ENCODE assay signal across 8 cellular contexts in genomic region chr15:93072440-93073394, GRCh38. TPM values are rescaled to one million over a fixed set of nuclear protein-coding genes. Genes with fewer than 3 reads are reported as not detected.
DNase-seq lines count a peak whose midpoint lies in the region; ATAC-seq, FAIRE-seq and TF ChIP-seq lines count a peak whose summit lies in the region.

No MANE protein-coding gene starts in this region.

- in situ Hi-C loops in GM23248 (cut with MboI): no loop called here

- no peak for ATAC-seq in GM21528 (IDR thresholded peaks at IDR 0.05; ENCODE audit: low FRiP score, unreplicated experiment)

- no peaks in the 10 kb centered on the region for H3K9me2 ChIP-seq in GM23248 (ENCODE audit: insufficient read depth)

- 1 to 2% methylated on average over 45 to 92 of the region's 92 CpGs for WGBS in GM23248 (ENCODE audit: low coverage in 1 of 2, low lambda C conversion rate in 2 of 2, missing lambda C conversion rate in 2 of 2), 2 experiments

- DNase-seq in GM23248 (peak; percentile 51), NCI-H2227 (lab: John Stamatoyannopoulos, UW; ENCODE audit: unreplicated experiment) (peak; percentile 81), bronchial epithelial cell (ENCODE audit: low read depth) (peak; percentile 21), iris pigment epithelial cell (ENCODE audit: low read depth) (peak; percentile 74), GM20000 (ENCODE audit: low spot score) (no peak), GM12891 (ENCODE audit: insufficient read length, low spot score) (no peak)

- H3K4me1 ChIP-seq in GM23248 (ENCODE audit: insufficient read depth): 0 out of 2 replicates have a peak, but pooled peaks cover 5% of the 10 kb centered on the region
- peaks cover 68 to 88% (median 80%) of the 10 kb centered on the region in 3 donors for H3K4me1 ChIP-seq in skeletal muscle tissue (ENCODE audit: control insufficient read depth in 3 of 3, insufficient read depth in 3 of 3, low read length in 3 of 3)

- H3F3A ChIP-seq in GM23248 (ENCODE audit: insufficient read depth): no peaks in the 10 kb centered on the region

- no peaks in the 10 kb centered on the region for H3K9me3 ChIP-seq in GM23248 (ENCODE audit: low read depth)
- no peaks in the 10 kb centered on the region for H3K9me3 ChIP-seq in skeletal muscle tissue (ENCODE audit: control insufficient read depth in 3 of 3, low read length in 3 of 3)

- no peaks in the 10 kb centered on the region for H3K79me2 ChIP-seq in GM23248 (ENCODE audit: insufficient read depth)

- H4K20me1 ChIP-seq in GM23248 (ENCODE audit: insufficient read depth): no peaks in the 10 kb centered on the region

- H2AFZ ChIP-seq in GM23248: peak overlapping the region; percentile 82

- peak overlapping the region; percentile 69 for H3K4me3 ChIP-seq in GM23248
- peak overlapping the region; percentile 46 for H3K4me3 ChIP-seq in bronchial epithelial cell (ENCODE audit: low read depth, low read length)
- peak overlapping the region; percentile 73 to 85 (median 83) for H3K4me3 ChIP-seq in skeletal muscle tissue (ENCODE audit: low read length in 3 of 3)

- H3K27me3 ChIP-seq in GM23248 (replicated peaks; ENCODE audit: insufficient read depth) (peaks cover 25% of the 10 kb centered on the region), bronchial epithelial cell (ENCODE audit: control insufficient read depth, insufficient read depth, low read length) (peaks cover 13% of the 10 kb centered on the region), skeletal muscle tissue (ENCODE audit: control insufficient read depth in 3 of 3, insufficient read depth in 3 of 3, low read length in 3 of 3) (no peaks in the 10 kb centered on the region)

- peak overlapping the region; percentile 84 for H3K4me2 ChIP-seq in GM23248 (ENCODE audit: unreplicated experiment)

- FAIRE-seq in bronchial epithelial cell (lab: Jason Lieb, UNC) (no peak), GM12891 (lab: Jason Lieb, UNC) (no peak)

- no peak for TF ChIP-seq POLR2A in GM12891 (IDR thresholded peaks at IDR 0.05; ENCODE audit: low read depth, low read length)

- H3K36me3 ChIP-seq in GM23248 (ENCODE audit: low read depth): no peaks in the 10 kb centered on the region
- no peaks in the 10 kb centered on the region for H3K36me3 ChIP-seq in bronchial epithelial cell (ENCODE audit: control insufficient read depth, insufficient read depth, low read length)
- H3K36me3 ChIP-seq in skeletal muscle tissue (ENCODE audit: control insufficient read depth in 3 of 3, insufficient read depth in 3 of 3, low read length in 3 of 3): peaks cover 0 to 7% (median 3%) of the 10 kb centered on the region in 3 donors

- TF ChIP-seq CTCF in bronchial epithelial cell (IDR thresholded peaks at IDR 0.05; ENCODE audit: insufficient read depth, low read length, severe bottlenecking) (no peak), GM20000 (IDR thresholded peaks at IDR 0.05; ENCODE audit: extremely low read depth, missing control alignments) (no peak)

- H3K27ac ChIP-seq in GM23248 (no peak overlapping the region), skeletal muscle tissue (ENCODE audit: low read depth, low read length) (peak overlapping the region; percentile 85)

- H3K9ac ChIP-seq in GM23248 (peak overlapping the region; percentile 37), skeletal muscle tissue (ENCODE audit: low read depth in 1 of 3, low read length in 3 of 3) (peak overlapping the region; percentile 78 to 92 (median 87))

TF ChIP-seq in GM12891, 5 proteins besides CTCF, POLR2A, EP300 and RAD21:
- no peak for TF ChIP-seq POLR2AphosphoS5 (IDR thresholded peaks at IDR 0.05; ENCODE audit: low read depth, low read length)
- TF ChIP-seq POU2F2 (IDR thresholded peaks at IDR 0.05; ENCODE audit: low read depth, low read length): no peak
- TF ChIP-seq PAX5 (IDR thresholded peaks at IDR 0.05; ENCODE audit: insufficient read depth, low read length, severe bottlenecking): no peak
- TF ChIP-seq TAF1 (IDR thresholded peaks at IDR 0.05; ENCODE audit: low read depth, low read length): no peak

RNA-seq across cellular contexts. Expression of gene RGMA, which starts 16.3 kb away (rescaled TPM):
- 0.76 and 2.0 TPM in 2 replicates for total RNA-seq in GM23248 (2014; rRNA removed; shearing (Covaris generic))
- polyA plus RNA-seq in GM23248 (2016; fragmentation: Nextera tagmentation; extraction: Ambion mirVana): 0.65 and 0.84 TPM in 2 replicates
- total RNA-seq in bronchial epithelial cell (0.53 and 1.0 TPM in 2 replicates), skeletal muscle tissue (5.7 TPM)
- not detected for polyA plus RNA-seq in GM12891 (2012; ENCODE audit: low read depth, missing spikeins)

Comparison
In these comparisons a context has a peak if more than half of its experiments do, and no peak if none do; other contexts are left out.
1. DNase-seq: peak in GM23248 (single experiment), NCI-H2227 (single experiment), bronchial epithelial cell (single experiment) and iris pigment epithelial cell (single experiment); none in GM20000 (single experiment) and GM12891 (single experiment).
2. Peak in every context shown above with its lines, with median percentiles within 50 percentile points of each other: H3K4me3 ChIP-seq.